8 cellular contexts compared by ENCODE assay signal in the genomic region with DNA sequence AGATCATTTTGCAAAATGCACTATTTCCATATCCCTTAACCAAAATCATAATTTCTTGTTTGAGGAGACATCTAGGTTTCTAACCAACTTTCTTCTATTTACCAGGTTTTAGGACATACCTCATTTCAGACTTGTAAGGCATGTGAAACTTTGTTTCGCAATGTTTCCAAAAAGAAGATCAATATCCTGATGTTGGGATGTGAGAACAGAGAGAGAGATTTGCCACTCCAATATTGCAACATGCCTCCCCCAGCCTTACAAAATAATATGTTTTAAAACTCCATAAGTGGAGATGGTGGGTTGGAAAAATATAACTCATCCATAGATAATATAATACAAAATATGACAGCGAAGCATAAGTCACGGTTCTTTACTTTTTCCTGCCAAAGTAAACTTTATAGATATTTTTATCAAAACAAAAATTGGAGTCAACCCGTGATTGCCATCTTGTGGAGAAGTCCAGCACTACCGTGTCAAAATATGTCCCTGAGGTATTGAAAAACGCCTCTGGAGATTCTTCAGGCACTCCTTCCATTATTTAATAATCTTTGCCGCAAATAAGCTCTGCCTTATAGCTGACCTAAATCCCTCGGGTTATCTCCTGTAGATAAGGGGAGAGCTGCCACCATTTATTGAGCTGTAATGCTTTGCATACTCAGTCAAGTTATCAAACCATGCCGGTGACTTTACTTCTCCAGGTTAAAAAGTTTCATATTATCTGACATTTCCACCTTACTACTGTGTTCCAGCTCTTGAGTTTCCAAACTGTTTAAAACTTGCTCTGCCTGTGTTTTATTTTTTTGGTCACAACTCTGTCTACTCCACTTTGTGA.
DNase-seq lines count a peak whose midpoint lies in the region; FAIRE-seq and TF ChIP-seq lines count a peak whose summit lies in the region.

No MANE protein-coding gene starts in this region.

- no peaks in the 10 kb centered on the region for H4K20me1 ChIP-seq in H1 (replicated peaks in 1 of 2; ENCODE audit: control insufficient read depth in 1 of 2, insufficient read depth in 2 of 2, low read length in 2 of 2)

- no peak overlapping the region for H3K27ac ChIP-seq in H1 (ENCODE audit: low read depth, low read length)

- H3K4me2 ChIP-seq in H1 (ENCODE audit: insufficient read depth in 1 of 2, low read depth in 2 of 2, low read length in 2 of 2), result no peak overlapping the region

- H3K4me1 ChIP-seq in Caco-2 (peaks cover 4% of the 10 kb centered on the region; the same call in 1 of the 2 replicates), H1 (replicated peaks in 1 of 4; ENCODE audit: control insufficient read depth in 3 of 4, insufficient read depth in 4 of 4, low read length in 3 of 4) (no peaks in the 10 kb centered on the region)

- no peaks in the 10 kb centered on the region for H3K79me1 ChIP-seq in H1 (ENCODE audit: low read depth, low read length)

- H3K27me3 Mint-ChIP-seq in Caco-2 (ENCODE audit: insufficient read depth, unreplicated experiment) (no peaks in the 10 kb centered on the region), immature natural killer cell (ENCODE audit: low read depth in 3 of 3) (peaks cover 0 to 1% (median 0%) of the 10 kb centered on the region in 3 donors)

- BruUV-seq in Caco-2 (replicated peaks; lab: Mats Ljungman, UMichigan), result no TSS peak

- H2BK5ac ChIP-seq in H1 (ENCODE audit: low read depth, low read length), result no peak overlapping the region

- H3K27me3 ChIP-seq in Caco-2 (replicated peaks; ENCODE audit: control insufficient read depth, insufficient read depth, low read length) (no peaks in the 10 kb centered on the region), H1 (replicated peaks in 1 of 4; ENCODE audit: control insufficient read depth in 3 of 4, extremely low read depth in 1 of 4, insufficient read depth in 3 of 4, low read length in 3 of 4) (no peaks in the 10 kb centered on the region)

- no peak overlapping the region for H2AFZ ChIP-seq in H1 (ENCODE audit: low read length)

- TF ChIP-seq POLR2A in H1 (IDR thresholded peaks at IDR 0.05; ENCODE audit: control extremely low read depth in 1 of 2, low read depth in 2 of 2, low read length in 2 of 2), result no peak

- peak overlapping the region; percentile 35 for H3K27ac Mint-ChIP-seq in Caco-2 (ENCODE audit: unreplicated experiment)
- H3K27ac Mint-ChIP-seq in immature natural killer cell, result no peak overlapping the region

- H3K36me3 Mint-ChIP-seq in Caco-2 (ENCODE audit: insufficient read depth, unreplicated experiment) (peaks cover 4% of the 10 kb centered on the region), immature natural killer cell (no peaks in the 10 kb centered on the region)

- H3K4me1 Mint-ChIP-seq in Caco-2 (ENCODE audit: low read depth, unreplicated experiment) (peaks cover 14% of the 10 kb centered on the region), immature natural killer cell (no peaks in the 10 kb centered on the region)

- no peaks in the 10 kb centered on the region for H3K23me2 ChIP-seq in H1 (ENCODE audit: low read depth, low read length)

- H3K56ac ChIP-seq in H1 (replicated peaks; ENCODE audit: insufficient read length, low read depth, low read length), result no peak overlapping the region

- H3K79me2 ChIP-seq in H1 (ENCODE audit: control insufficient read depth in 1 of 2, insufficient read depth in 2 of 2, low read length in 2 of 2), result no peaks in the 10 kb centered on the region

- H2BK20ac ChIP-seq in H1 (ENCODE audit: low read length), result no peak overlapping the region

- TF ChIP-seq EP300 in H1 (IDR thresholded peaks at IDR 0.05; ENCODE audit: borderline replicate concordance in 1 of 2, low read depth in 2 of 2, low read length in 2 of 2), result no peak

- H2AK5ac ChIP-seq in H1 (ENCODE audit: low read depth, low read length), result no peak overlapping the region

- no peak overlapping the region for H3K4ac ChIP-seq in H1 (replicated peaks; ENCODE audit: insufficient read length, low read depth, low read length)

- H3K4me3 ChIP-seq in Caco-2 (ENCODE audit: low read depth, low read length) (no peak overlapping the region), HFF-Myc (replicated peaks; ENCODE audit: low read depth, low read length) (no peak overlapping the region), H1 (ENCODE audit: extremely low read depth in 1 of 4, insufficient read depth in 2 of 4, low read depth in 3 of 4, low read length in 4 of 4) (no peak overlapping the region)

- no peak overlapping the region for H2BK15ac ChIP-seq in H1 (ENCODE audit: low read length)

- H3K23ac ChIP-seq in H1 (ENCODE audit: insufficient read length), result no peak overlapping the region

- no peaks in the 10 kb centered on the region for H3K9me3 ChIP-seq in Caco-2
- no peaks in the 10 kb centered on the region for H3K9me3 ChIP-seq in H1 (ENCODE audit: insufficient read depth in 2 of 2, low read depth in 1 of 2, low read length in 1 of 2)

- peak; percentile 63 for FAIRE-seq in H1 (lab: Jason Lieb, UNC)

- no peak overlapping the region for H2BK120ac ChIP-seq in H1 (replicated peaks; ENCODE audit: low read depth, low read length)

- H3K18ac ChIP-seq in H1 (ENCODE audit: extremely low read depth, low read length), result no peak overlapping the region

- 59% methylated on average over 9 of the region's 9 CpGs; no CpG with 5 or more reads in 1 of the 2 experiments for WGBS in H1 (ENCODE audit: extremely low coverage in 1 of 2, insufficient coverage in 1 of 2, insufficient read length in 1 of 2, insufficient replicate concordance in 2 of 2, low coverage in 1 of 2, low lambda C conversion rate in 2 of 2, missing lambda C conversion rate in 1 of 2), 2 experiments

- no peak overlapping the region for H4K5ac ChIP-seq in H1 (ENCODE audit: insufficient read length, low read depth, low read length)

- CTCF ChIA-PET in Caco-2 (lab: Charles Lee) (interaction anchor here (0.9 to 1.4 kb wide), 3 partner anchors 86 to 200 kb away, joined by 3 to 7 read pairs (median 4); no protein-coding TSS in a partner anchor), H1 (lab: Charles Lee; ENCODE audit: partially characterized antibody) (interaction anchor here (0.6 to 2.8 kb wide), 33 partner anchors 10 to 1981 kb away, joined by 3 to 25 read pairs (median 5); no protein-coding TSS in a partner anchor)

- TF ChIP-seq RAD21 in H1 (IDR thresholded peaks at IDR 0.05 in 1 of 2, conservative IDR thresholded peaks at IDR 0.05 in 1 of 2; ENCODE audit: low read depth in 2 of 2, low read length in 2 of 2), result peak; percentile 61 to 63

- no peak overlapping the region for H2BK12ac ChIP-seq in H1 (ENCODE audit: low read depth, low read length)

- POLR2A ChIA-PET in Caco-2 (lab: Charles Lee), result no interaction called here
- POLR2A ChIA-PET in H1 (lab: Charles Lee; ENCODE audit: partially characterized antibody), result no interaction called here

- intact Hi-C loops in Caco-2 (cut with micrococcal nuclease; ENCODE audit: unreplicated experiment), result loop anchor here (1.0 to 10.0 kb wide), 7 partner anchors 43 to 411 kb away; no protein-coding TSS in a partner anchor

- peak in 1 of 2 experiments; percentile 56 for DNase-seq in Caco-2
- DNase-seq in HFF-Myc (ENCODE audit: extremely low read depth, low read depth), result peak; percentile 6
- DNase-seq in NOMO-1 treated with dmso at 0.1 percent for 144 hours (lab: John Stamatoyannopoulos, UW; ENCODE audit: unreplicated experiment), result peak; percentile 3
- no peak for DNase-seq in H1 (ENCODE audit: low read depth in 1 of 2, low spot score in 2 of 2)
- peak; percentile 14 for DNase-seq in putamen (ENCODE audit: low spot score)
- DNase-seq in foreskin melanocyte, result no peak
- DNase-seq in immature natural killer cell, result no peak
- DNase-seq in activated T-cell treated with anti-CD3 and anti-CD28 coated beads, Interleukin-2, amount 50 U/mL, for 48 hours, result no peak

- H3K9me3 Mint-ChIP-seq in Caco-2 (ENCODE audit: unreplicated experiment), result no peaks in the 10 kb centered on the region
- H3K9me3 Mint-ChIP-seq in immature natural killer cell, result peaks cover 0 to 7% (median under 1%) of the 10 kb centered on the region in 6 donors

- no peak overlapping the region for H4K91ac ChIP-seq in H1 (replicated peaks; ENCODE audit: insufficient read length, low read length)

- peak; percentile 70 to 73 for TF ChIP-seq CTCF in Caco-2 (IDR thresholded peaks at IDR 0.05; ENCODE audit: insufficient read depth in 1 of 2, low read depth in 1 of 2, low read length in 1 of 2, severe bottlenecking in 1 of 2, unreplicated experiment in 1 of 2)
- TF ChIP-seq CTCF in HFF-Myc (IDR thresholded peaks at IDR 0.05; ENCODE audit: low read depth, low read length, missing control alignments), result peak; percentile 61
- peak in 2 of 3 experiments; percentile 37 to 52; a peak in 2 of 4 replicates for TF ChIP-seq CTCF in H1 (IDR thresholded peaks at IDR 0.05; ENCODE audit: control extremely low read depth in 1 of 3, insufficient read depth in 1 of 3, low read depth in 1 of 3, low read length in 3 of 3)

- H3K36me3 ChIP-seq in Caco-2 (ENCODE audit: control insufficient read depth, insufficient read depth, low read length) (no peaks in the 10 kb centered on the region), H1 (ENCODE audit: control insufficient read depth in 2 of 4, insufficient read depth in 4 of 4, low read length in 3 of 4) (no peaks in the 10 kb centered on the region)

- H4K8ac ChIP-seq in H1 (ENCODE audit: extremely low read depth, insufficient read depth, low read length), result no peak overlapping the region

- H3K4me3 Mint-ChIP-seq in Caco-2 (ENCODE audit: unreplicated experiment), result no peak overlapping the region
- no peak overlapping the region for H3K4me3 Mint-ChIP-seq in immature natural killer cell

- H3K9ac ChIP-seq in H1 (replicated peaks in 1 of 4; ENCODE audit: extremely low read depth in 1 of 4, low read depth in 3 of 4, low read length in 3 of 4), result no peak overlapping the region

- H3K14ac ChIP-seq in H1 (ENCODE audit: insufficient read length), result no peak overlapping the region

TF ChIP-seq in H1, 55 proteins besides CTCF, POLR2A, EP300 and RAD21:
- peak; percentile 16; the same call in 1 of the 2 replicates for TF ChIP-seq CEBPB (IDR thresholded peaks at IDR 0.05; ENCODE audit: low read depth, low read length)
- TF ChIP-seq CBX5 (IDR thresholded peaks at IDR 0.05; ENCODE audit: low read depth, low read length), result no peak

Comparison
In these comparisons a context has a peak if more than half of its experiments do, and no peak if none do; other contexts are left out.
1. DNase-seq: peak in HFF-Myc (single experiment), NOMO-1 treated with dmso at 0.1 percent for 144 hours (single experiment) and putamen (single experiment); none in H1 (0 of 2), foreskin melanocyte (single experiment), immature natural killer cell (0 of 3) and activated T-cell treated with anti-CD3 and anti-CD28 coated beads, Interleukin-2, amount 50 U/mL, for 48 hours (0 of 2).
2. Peak in every context shown above with its lines, with median percentiles within 50 percentile points of each other: CTCF ChIP-seq.